In genomic region chr2:28447943-28448737, GRCh38 we compare ENCODE assay signal across 10 cellular contexts. TPM values are rescaled to one million over a fixed set of nuclear protein-coding genes. Genes with fewer than 3 reads are reported as not detected.
A peak's percentile ranks its signal among the peaks of the same experiment; 100 is the strongest.
DNase-seq lines count a peak whose midpoint lies in the region; ATAC-seq lines count a peak whose summit lies in the region.
"Had no signal": no experiment of that assay in that cellular context is flagged by ENCODE, and none has a peak within 500 bp of the region (broad histone marks: within the 10 kb centered on the region; RNA-seq: fewer than 3 reads in every experiment).

No MANE protein-coding gene starts in this region.

- no peaks in the 10 kb centered on the region for H3K27me3 Mint-ChIP-seq in T-helper 1 cell treated with Interleukin-12 subunit alpha and Interleukin-12 subunit beta and Interleukin-4 antibody, amounts not matched to agents 30 μg/mL and 1 μg/mL, for 36 hours (ENCODE audit: low read depth)
- H3K27me3 Mint-ChIP-seq: stimulated activated memory B cell treated with anti-CD40 and anti-IgM and Interleukin-4, amounts not matched to agents 10 μg/mL and 1 μg/mL and 100 μg/mL, for 72 hours had no signal

- no peak for DNase-seq in T-helper 1 cell
- DNase-seq in SJSA1 (ENCODE audit: low read depth in 1 of 2, low spot score in 2 of 2) = no peak
- DNase-seq in fibroblast of peridontal ligament (ENCODE audit: extremely low read depth) = peak; percentile 96
- no peak for DNase-seq in ureter (ENCODE audit: low spot score)
- DNase-seq: caudate nucleus had no signal

- H3K36me3 Mint-ChIP-seq in T-helper 1 cell treated with Interleukin-12 subunit alpha and Interleukin-12 subunit beta and Interleukin-4 antibody, amounts not matched to agents 30 μg/mL and 1 μg/mL, for 36 hours (ENCODE audit: low read depth) = peaks cover 3% of the 10 kb centered on the region
- H3K36me3 Mint-ChIP-seq: stimulated activated memory B cell treated with anti-CD40 and anti-IgM and Interleukin-4, amounts not matched to agents 10 μg/mL and 1 μg/mL and 100 μg/mL, for 72 hours had no signal

- ATAC-seq in HG02840 (IDR thresholded peaks at IDR 0.05; ENCODE audit: low FRiP score, unreplicated experiment) (no peak), HG03196 (IDR thresholded peaks at IDR 0.05; ENCODE audit: unreplicated experiment) (no peak)
- ATAC-seq: stimulated activated memory B cell treated with anti-CD40 and anti-IgM and Interleukin-4, amounts not matched to agents 10 μg/mL and 1 μg/mL and 100 μg/mL, for 72 hours had no signal

- no peak overlapping the region for H3K4me3 ChIP-seq in SJSA1
- no peak overlapping the region for H3K4me3 ChIP-seq in skeletal muscle tissue (ENCODE audit: low read length in 3 of 3)

- H3K9ac ChIP-seq in skeletal muscle tissue (ENCODE audit: low read depth in 1 of 3, low read length in 3 of 3) = no peak overlapping the region

- H3K36me3 ChIP-seq in SJSA1 (no peaks in the 10 kb centered on the region), skeletal muscle tissue (ENCODE audit: control insufficient read depth in 3 of 3, insufficient read depth in 3 of 3, low read length in 3 of 3) (no peaks in the 10 kb centered on the region)

- H3K4me1 ChIP-seq in SJSA1 (replicated peaks) (peaks cover 58% of the 10 kb centered on the region), skeletal muscle tissue (ENCODE audit: control insufficient read depth in 3 of 3, insufficient read depth in 3 of 3, low read length in 3 of 3) (peaks cover 2 to 9% (median 6%) of the 10 kb centered on the region in 3 donors)

- H3K27ac ChIP-seq in SJSA1 (peak overlapping the region; percentile 75), skeletal muscle tissue (ENCODE audit: low read depth, low read length) (peak overlapping the region; percentile 11)

- peaks cover 44% of the 10 kb centered on the region for H3K4me1 Mint-ChIP-seq in T-helper 1 cell treated with Interleukin-12 subunit alpha and Interleukin-12 subunit beta and Interleukin-4 antibody, amounts not matched to agents 30 μg/mL and 1 μg/mL, for 36 hours (ENCODE audit: low read depth)

- H3K9me3 ChIP-seq in SJSA1 (replicated peaks) (no peaks in the 10 kb centered on the region), skeletal muscle tissue (ENCODE audit: control insufficient read depth in 3 of 3, low read length in 3 of 3) (no peaks in the 10 kb centered on the region)

- H3K9me3 Mint-ChIP-seq in T-helper 1 cell treated with Interleukin-12 subunit alpha and Interleukin-12 subunit beta and Interleukin-4 antibody, amounts not matched to agents 30 μg/mL and 1 μg/mL, for 36 hours = no peaks in the 10 kb centered on the region
- H3K9me3 Mint-ChIP-seq: stimulated activated memory B cell treated with anti-CD40 and anti-IgM and Interleukin-4, amounts not matched to agents 10 μg/mL and 1 μg/mL and 100 μg/mL, for 72 hours had no signal

- H3K4me3 Mint-ChIP-seq in T-helper 1 cell treated with Interleukin-12 subunit alpha and Interleukin-12 subunit beta and Interleukin-4 antibody, amounts not matched to agents 30 μg/mL and 1 μg/mL, for 36 hours = no peak overlapping the region
- H3K4me3 Mint-ChIP-seq: stimulated activated memory B cell treated with anti-CD40 and anti-IgM and Interleukin-4, amounts not matched to agents 10 μg/mL and 1 μg/mL and 100 μg/mL, for 72 hours had no signal

- H3K27ac Mint-ChIP-seq in T-helper 1 cell treated with Interleukin-12 subunit alpha and Interleukin-12 subunit beta and Interleukin-4 antibody, amounts not matched to agents 30 μg/mL and 1 μg/mL, for 36 hours = peak overlapping the region; percentile 55
- H3K27ac Mint-ChIP-seq: stimulated activated memory B cell treated with anti-CD40 and anti-IgM and Interleukin-4, amounts not matched to agents 10 μg/mL and 1 μg/mL and 100 μg/mL, for 72 hours had no signal

- H3K27me3 ChIP-seq in SJSA1 (replicated peaks) (no peaks in the 10 kb centered on the region), skeletal muscle tissue (ENCODE audit: control insufficient read depth in 3 of 3, insufficient read depth in 3 of 3, low read length in 3 of 3) (no peaks in the 10 kb centered on the region)

RNA-seq across cellular contexts. Expression of gene PLB1, which starts 47.7 kb away (rescaled TPM):
- total RNA-seq in SJSA1 (2014; rRNA removed; shearing (Covaris generic)) = 4.5 and 4.6 TPM in 2 replicates
- total RNA-seq in skeletal muscle tissue (1.0 TPM), ureter (9.9 TPM)

RNA-seq across cellular contexts. Expression of gene FOSL2, which starts 55.5 kb away (rescaled TPM):
- 28.8 and 44.7 TPM in 2 replicates for total RNA-seq in SJSA1 (2014; rRNA removed; shearing (Covaris generic))
- total RNA-seq in skeletal muscle tissue (10.4 TPM), ureter (259 TPM)
